In the genomic region with DNA sequence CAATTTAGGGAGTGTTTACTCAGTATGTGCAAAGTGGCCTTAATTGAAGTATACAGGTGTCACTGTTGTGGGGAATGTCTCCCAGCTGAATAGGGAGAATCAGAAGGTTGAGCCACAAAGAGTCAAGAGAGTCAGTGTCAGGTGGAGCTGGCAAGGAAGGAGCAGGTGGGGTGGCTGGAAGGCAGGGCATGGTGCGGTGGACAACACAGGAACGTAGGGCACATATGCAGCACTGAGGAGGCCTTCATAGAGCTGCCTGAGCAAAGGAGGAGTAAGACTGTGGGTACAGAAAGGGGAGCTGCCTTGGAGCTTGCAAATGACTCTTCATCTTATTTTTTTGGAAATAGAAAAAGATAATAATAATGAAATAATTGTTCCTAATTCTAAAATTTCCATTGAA, we compare ENCODE assay signal across 11 cellular contexts. TPM values are rescaled to one million over a fixed set of nuclear protein-coding genes. Genes with fewer than 3 reads are reported as not detected.
DNase-seq lines count a peak whose midpoint lies in the region; ATAC-seq and TF ChIP-seq lines count a peak whose summit lies in the region.
"Had no signal": no experiment of that assay in that cellular context is flagged by ENCODE, and none has a peak within 500 bp of the region (broad histone marks: within the 10 kb centered on the region; RNA-seq: fewer than 3 reads in every experiment).

No MANE protein-coding gene starts in this region.

- no peaks in the 10 kb centered on the region for H3K36me3 Mint-ChIP-seq in MCF 10A (ENCODE audit: insufficient read depth, unreplicated experiment)
- peaks cover 61% of the 10 kb centered on the region for H3K36me3 Mint-ChIP-seq in activated CD8-positive, alpha-beta T cell treated with anti-CD3 and anti-CD28 coated beads for 36 hours (ENCODE audit: low read depth)

- H3K79me2 ChIP-seq in mammary epithelial cell (ENCODE audit: insufficient read depth, low read length) (peaks cover 92% of the 10 kb centered on the region), mesendoderm (ENCODE audit: control insufficient read depth, insufficient read depth, low read length) (no peaks in the 10 kb centered on the region)

- H3K18ac ChIP-seq in mesendoderm (ENCODE audit: low read length), result no peak overlapping the region

- no peak overlapping the region for H2BK120ac ChIP-seq in mesendoderm (ENCODE audit: low read depth, low read length)

- H3K9ac ChIP-seq in mammary epithelial cell (ENCODE audit: insufficient read depth, low read length), result no peak overlapping the region
- peak overlapping the region; percentile 23 for H3K9ac ChIP-seq in mesendoderm (ENCODE audit: low read length)

- no peak overlapping the region for H3K4ac ChIP-seq in mesendoderm (ENCODE audit: low read depth, low read length)

- no peak overlapping the region for H2AFZ ChIP-seq in mammary epithelial cell (ENCODE audit: low read depth, low read length)

- H3K4me3 Mint-ChIP-seq in MCF 10A (ENCODE audit: unreplicated experiment), result no peak overlapping the region
- no peak overlapping the region for H3K4me3 Mint-ChIP-seq in activated CD8-positive, alpha-beta T cell treated with anti-CD3 and anti-CD28 coated beads for 36 hours

- peak overlapping the region; percentile 48 for H3K23ac ChIP-seq in mesendoderm (ENCODE audit: low read length)

- CTCF ChIA-PET in MCF 10A (lab: Yijun Ruan, JAX), result interaction anchor here (0.7 to 5.7 kb wide), 5 partner anchors 12 to 79 kb away, joined by 3 to 63 read pairs (median 3); partner anchors contain the start of gene ARHGEF3
- CTCF ChIA-PET in mammary epithelial cell (lab: Charles Lee; ENCODE audit: low non-redundant PET), result no interaction called here
- CTCF ChIA-PET in activated CD8-positive, alpha-beta T cell treated with anti-CD3 and anti-CD28 coated beads for 36 hours (lab: Charles Lee), result interaction anchor here (0.8 to 15.2 kb wide), 7 partner anchors 10 to 207 kb away, joined by 3 to 212 read pairs (median 3); partner anchors contain the start of gene ARHGEF3

- peaks cover 27% of the 10 kb centered on the region for H3K4me1 Mint-ChIP-seq in MCF 10A (ENCODE audit: insufficient read depth, unreplicated experiment)
- peaks cover 93% of the 10 kb centered on the region for H3K4me1 Mint-ChIP-seq in activated CD8-positive, alpha-beta T cell treated with anti-CD3 and anti-CD28 coated beads for 36 hours (ENCODE audit: low read depth)

- no peaks in the 10 kb centered on the region for H3K9me3 Mint-ChIP-seq in MCF 10A (ENCODE audit: unreplicated experiment)
- H3K9me3 Mint-ChIP-seq in activated CD8-positive, alpha-beta T cell treated with anti-CD3 and anti-CD28 coated beads for 36 hours, result peaks cover 3% of the 10 kb centered on the region

- no peak for TF ChIP-seq POLR2A in transverse colon (IDR thresholded peaks at IDR 0.05)

- no peak for ATAC-seq in activated CD8-positive, alpha-beta T cell treated with anti-CD3 and anti-CD28 coated beads for 36 hours

- no peaks in the 10 kb centered on the region for H3K27me3 Mint-ChIP-seq in MCF 10A (ENCODE audit: insufficient read depth, unreplicated experiment)
- no peaks in the 10 kb centered on the region for H3K27me3 Mint-ChIP-seq in activated CD8-positive, alpha-beta T cell treated with anti-CD3 and anti-CD28 coated beads for 36 hours

- in situ Hi-C loops in mammary epithelial cell (cut with MboI; ENCODE audit: low sequenced_read_pairs in 2 of 2) (no loop called here), transverse colon (cut with MboI; ENCODE audit: low pct_ligation_motif_present in 1 of 4, low pct_unique_long_range_greater_than_20kb in 1 of 4, low sequenced_read_pairs in 3 of 4) (no loop called here)

- peak overlapping the region; percentile 92 for H3K27ac Mint-ChIP-seq in MCF 10A (ENCODE audit: low read depth, unreplicated experiment)
- peak overlapping the region; percentile 92 for H3K27ac Mint-ChIP-seq in activated CD8-positive, alpha-beta T cell treated with anti-CD3 and anti-CD28 coated beads for 36 hours

- WGBS in mammary epithelial cell (ENCODE audit: low coverage, missing lambda C conversion rate), result 100% methylated on average over 2 of the region's 2 CpGs
- no CpG with 5 or more reads among the region's 2 CpGs for WGBS in mesendoderm (ENCODE audit: extremely low coverage, insufficient coverage, low lambda C conversion rate)
- 79 to 86% methylated on average over 2 of the region's 2 CpGs for WGBS in transverse colon (ENCODE audit: low coverage in 1 of 2), 2 donors

- no peaks in the 10 kb centered on the region for H3K79me1 ChIP-seq in mesendoderm (ENCODE audit: low read length)

- H4K20me1 ChIP-seq in mammary epithelial cell (ENCODE audit: insufficient read depth, low read length), result no peaks in the 10 kb centered on the region

- POLR2A ChIA-PET in MCF 10A (lab: Yijun Ruan, JAX), result interaction anchor here (0.7 to 3.3 kb wide), 5 partner anchors 10 to 23 kb away, joined by 3 to 16 read pairs (median 4); no protein-coding TSS in a partner anchor
- POLR2A ChIA-PET in activated CD8-positive, alpha-beta T cell treated with anti-CD3 and anti-CD28 coated beads for 36 hours (lab: Charles Lee), result interaction anchor here (1.3 to 3.5 kb wide), 4 partner anchors 13 to 28 kb away, joined by 4 to 25 read pairs (median 8); partner anchors contain the start of gene ARHGEF3

- no peak overlapping the region for H2BK15ac ChIP-seq in mesendoderm (replicated peaks; ENCODE audit: low read depth)

- H4K8ac ChIP-seq in mesendoderm (ENCODE audit: low read depth, low read length), result no peak overlapping the region

- peak overlapping the region; percentile 95 for H2AK5ac ChIP-seq in mesendoderm (ENCODE audit: low read length)

- intact Hi-C loops in MCF 10A (cut with micrococcal nuclease), result no loop called here
- intact Hi-C loops in mammary epithelial cell (cut with micrococcal nuclease), result no loop called here
- intact Hi-C loops in activated CD8-positive, alpha-beta T cell treated with anti-CD3 and anti-CD28 coated beads for 36 hours (cut with micrococcal nuclease), result no loop called here
- intact Hi-C loops in transverse colon (cut with DNase I; ENCODE audit: low total_unique reads), result no loop called here

- dilution Hi-C loops in mammary epithelial cell (cut with HindIII; ENCODE audit: low sequenced_read_pairs), result no loop called here

- H3K9me3 ChIP-seq in mammary epithelial cell (replicated peaks; ENCODE audit: insufficient read depth, low read length), result no peaks in the 10 kb centered on the region
- no peaks in the 10 kb centered on the region for H3K9me3 ChIP-seq in transverse colon

- TF ChIP-seq EP300 in transverse colon (IDR thresholded peaks at IDR 0.05; ENCODE audit: low read depth), result no peak

- DNase-seq in MCF 10A (ENCODE audit: unreplicated experiment) (no peak), mammary epithelial cell (no peak), mesendoderm (no peak), transverse colon (no peak), mesenteric fat pad (ENCODE audit: low spot score) (no peak), NAMALWA (ENCODE audit: low spot score) (no peak), AG08395 (ENCODE audit: low spot score) (no peak)
- no peak for DNase-seq in activated CD8-positive, alpha-beta T cell treated with anti-CD3 and anti-CD28 coated beads for 36 hours
- DNase-seq: Kasumi-1; NCI-H2107; stimulated activated CD4-positive, alpha-beta T cell treated with anti-CD3 and anti-CD28 coated beads, Interleukin-4, amount 100 ng/mL, for 4 hours had no signal

- BruUV-seq in MCF 10A (replicated peaks; lab: Mats Ljungman, UMichigan) (no TSS peak), mammary epithelial cell (replicated peaks; lab: Mats Ljungman, UMichigan) (no TSS peak)

- no peak overlapping the region for H3K4me3 ChIP-seq in mammary epithelial cell (replicated peaks in 1 of 3; ENCODE audit: insufficient read depth in 1 of 3, low read depth in 2 of 3, low read length in 3 of 3)
- no peak overlapping the region for H3K4me3 ChIP-seq in mesendoderm (ENCODE audit: low read length)
- no peak overlapping the region for H3K4me3 ChIP-seq in transverse colon

- no peak overlapping the region for H4K5ac ChIP-seq in mesendoderm (ENCODE audit: low read length)

- H3K36me3 ChIP-seq in mammary epithelial cell (ENCODE audit: insufficient read depth, low read length), result no peaks in the 10 kb centered on the region
- no peaks in the 10 kb centered on the region for H3K36me3 ChIP-seq in mesendoderm (ENCODE audit: control insufficient read depth, insufficient read depth, low read length)
- H3K36me3 ChIP-seq in transverse colon, result no peaks in the 10 kb centered on the region

- H3K56ac ChIP-seq in mesendoderm (ENCODE audit: low read length), result peak overlapping the region; percentile 78

- peak overlapping the region; percentile 97 for H2BK5ac ChIP-seq in mesendoderm (ENCODE audit: low read length)

- H3K27ac ChIP-seq in mammary epithelial cell (ENCODE audit: insufficient read depth, low read depth, low read length) (no peak overlapping the region), mesendoderm (ENCODE audit: low read depth, low read length) (peak overlapping the region; percentile 65), transverse colon (peak overlapping the region in 3 of 4 donors; percentile 14 to 74 (median 71))

- no peaks in the 10 kb centered on the region for H3K27me3 ChIP-seq in mammary epithelial cell (ENCODE audit: insufficient read depth, low read length)
- H3K27me3 ChIP-seq in mesendoderm (ENCODE audit: insufficient read depth, low read length, poor library complexity), result no peaks in the 10 kb centered on the region
- H3K27me3 ChIP-seq in transverse colon, result no peaks in the 10 kb centered on the region

- H3K4me2 ChIP-seq in mammary epithelial cell (ENCODE audit: insufficient read depth, low read depth, low read length) (no peak overlapping the region), mesendoderm (ENCODE audit: low read length) (no peak overlapping the region)

- H3K4me1 ChIP-seq in mammary epithelial cell (ENCODE audit: insufficient read depth, low read length), result peaks cover 40% of the 10 kb centered on the region
- peaks cover 3% of the 10 kb centered on the region for H3K4me1 ChIP-seq in mesendoderm (ENCODE audit: control insufficient read depth, low read depth, low read length)
- H3K4me1 ChIP-seq in transverse colon, result peaks cover 5 to 41% (median 33%) of the 10 kb centered on the region in 4 donors

- no peak for TF ChIP-seq CTCF in MCF 10A (IDR thresholded peaks at IDR 0.05; ENCODE audit: unreplicated experiment)
- TF ChIP-seq CTCF in mammary epithelial cell (conservative IDR thresholded peaks at IDR 0.05 in 1 of 2, IDR thresholded peaks at IDR 0.05 in 1 of 2; ENCODE audit: extremely low read depth in 1 of 2, insufficient read depth in 1 of 2, low read depth in 1 of 2, low read length in 2 of 2), result no peak
- TF ChIP-seq CTCF in activated CD8-positive, alpha-beta T cell treated with anti-CD3 and anti-CD28 coated beads for 36 hours (IDR thresholded peaks at IDR 0.05), result no peak
- no peak for TF ChIP-seq CTCF in transverse colon (IDR thresholded peaks at IDR 0.05)

RNA-seq across cellular contexts. Expression of gene ARHGEF3, which starts 20.0 kb away (rescaled TPM):
- total RNA-seq in MCF 10A (2022) (10.6 and 13.1 TPM in 2 replicates), mammary epithelial cell (10 to 100 TPM; 17.5 to 43.7 TPM), transverse colon (10 to 100 TPM in 1 of 4 donors, 1 to 10 TPM in 3; 2.6 to 13.2 (median 5.6) TPM), mesenteric fat pad (17.0 TPM)
- 30.8 TPM for polyA plus RNA-seq in mammary epithelial cell
- 44.5 TPM for polyA minus RNA-seq in mammary epithelial cell
- total RNA-seq in activated CD8-positive, alpha-beta T cell treated with anti-CD3 and anti-CD28 coated beads for 36 hours, result 10 to 100 TPM; 63.0 to 66.5 TPM
- 2.7 TPM for polyA plus RNA-seq in mesendoderm (2013, experiment 1 of 2)
- polyA plus RNA-seq in mesendoderm (2013, experiment 2 of 2), result 2.8 TPM
